Comparison of ENCODE assay signal across 21 cellular contexts in genomic region chr17:48623583-48623982, GRCh38. TPM values are rescaled to one million over a fixed set of nuclear protein-coding genes. Genes with fewer than 3 reads are reported as not detected.
DNase-seq lines count a peak whose midpoint lies in the region; ATAC-seq and TF ChIP-seq lines count a peak whose summit lies in the region.
"Had no signal": no experiment of that assay in that cellular context is flagged by ENCODE, and none has a peak within 500 bp of the region (broad histone marks: within the 10 kb centered on the region; RNA-seq: fewer than 3 reads in every experiment).

No MANE protein-coding gene starts in this region.

- no peaks in the 10 kb centered on the region for H3K9me2 ChIP-seq in GM23338 (ENCODE audit: insufficient read depth)

- H3K9me3 ChIP-seq in Panc1 (ENCODE audit: control insufficient read depth, insufficient read depth, low read depth, low read length) (no peaks in the 10 kb centered on the region), iPS-15b (ENCODE audit: control insufficient read depth, insufficient read depth, low read length) (no peaks in the 10 kb centered on the region)
- H3K9me3 ChIP-seq: BLaER1 treated with 17β-estradiol and CSF1 and Interleukin-3, amounts not matched to agents 10 nM and 100 nM; Peyer's patch had no signal

- no peak overlapping the region for H3K9ac ChIP-seq in iPS-15b (ENCODE audit: low read depth, low read length)
- H3K9ac ChIP-seq: BLaER1 treated with 17β-estradiol and CSF1 and Interleukin-3, amounts not matched to agents 10 nM and 100 nM; KMS-11 had no signal

- TF ChIP-seq CTCF in GM23338 (conservative IDR thresholded peaks at IDR 0.05; ENCODE audit: low read depth in 2 of 2) (no peak), Panc1 (IDR thresholded peaks at IDR 0.05) (no peak), neural crest cell (conservative IDR thresholded peaks at IDR 0.05) (no peak)

- peaks cover 27% of the 10 kb centered on the region for H3K4me1 ChIP-seq in GM23338 (ENCODE audit: insufficient read depth)
- H3K4me1 ChIP-seq in Panc1 (ENCODE audit: control insufficient read depth, insufficient read depth, low read length) = peaks cover 68% of the 10 kb centered on the region
- H3K4me1 ChIP-seq in iPS-15b (ENCODE audit: control insufficient read depth, insufficient read depth, low read length) = peaks cover 2% of the 10 kb centered on the region

- intact Hi-C loops in Panc1 (cut with micrococcal nuclease; ENCODE audit: unreplicated experiment) = no loop called here

- H3K4me2 ChIP-seq in GM23338 = no peak overlapping the region
- H3K4me2 ChIP-seq: BLaER1 treated with 17β-estradiol and CSF1 and Interleukin-3, amounts not matched to agents 10 nM and 100 nM; KMS-11 had no signal

- no peak for ATAC-seq in GM23338
- no peak for ATAC-seq in Panc1
- ATAC-seq in HG03521 (IDR thresholded peaks at IDR 0.05; ENCODE audit: unreplicated experiment) = no peak
- ATAC-seq: Right ventricle myocardium inferior had no signal

- no peak overlapping the region for H2AFZ ChIP-seq in GM23338

- H3K4me3 ChIP-seq in GM23338 (no peak overlapping the region), Panc1 (ENCODE audit: low read depth in 2 of 2, low read length in 2 of 2) (peak overlapping the region; percentile 78 to 93; a peak in 3 of 4 replicates), iPS-15b (ENCODE audit: low read depth, low read length) (peak overlapping the region; percentile 27)
- H3K4me3 ChIP-seq: BLaER1 treated with 17β-estradiol and CSF1 and Interleukin-3, amounts not matched to agents 10 nM and 100 nM had no signal

- H3K79me2 ChIP-seq in GM23338 (replicated peaks; ENCODE audit: insufficient read depth) = no peaks in the 10 kb centered on the region

- H3K36me3 ChIP-seq in GM23338 (ENCODE audit: insufficient read depth) (no peaks in the 10 kb centered on the region), Panc1 (ENCODE audit: control insufficient read depth, insufficient read depth, low read length) (no peaks in the 10 kb centered on the region), iPS-15b (ENCODE audit: control insufficient read depth, insufficient read depth, low read length) (no peaks in the 10 kb centered on the region)
- H3K36me3 ChIP-seq: BLaER1 treated with 17β-estradiol and CSF1 and Interleukin-3, amounts not matched to agents 10 nM and 100 nM; Peyer's patch had no signal

- H3K27ac Mint-ChIP-seq in GM23338 = no peak overlapping the region
- peak overlapping the region; percentile 85 for H3K27ac Mint-ChIP-seq in neural crest cell (ENCODE audit: unreplicated experiment)

- H3K4me1 Mint-ChIP-seq in GM23338 (peaks cover 21% of the 10 kb centered on the region), neural crest cell (peaks cover 6% of the 10 kb centered on the region)

- POLR2A ChIA-PET in Panc1 (lab: Charles Lee) = interaction anchor here (0.6 to 1.0 kb wide), 2 partner anchors 36 to 269 kb away, joined by 3 read pairs; partner anchors contain the start of gene ATP5MC1

- no peak overlapping the region for H3K4me3 Mint-ChIP-seq in GM23338
- H3K4me3 Mint-ChIP-seq in neural crest cell = peak overlapping the region; percentile 86

- peaks cover 45% of the 10 kb centered on the region for H3F3A ChIP-seq in GM23338 (replicated peaks; ENCODE audit: low read depth)

- CTCF ChIA-PET in Panc1 (lab: Charles Lee) = interaction anchor here (0.5 to 1.5 kb wide), 2 partner anchors 13 to 44 kb away, joined by 3 to 4 read pairs; no protein-coding TSS in a partner anchor

- peaks cover 97% of the 10 kb centered on the region for H3K27me3 Mint-ChIP-seq in GM23338 (ENCODE audit: insufficient read depth, low read depth, poor library complexity)
- H3K27me3 Mint-ChIP-seq in neural crest cell (ENCODE audit: low read depth) = peaks cover 99% of the 10 kb centered on the region

- DNase-seq in GM23338 (ENCODE audit: low spot score) (no peak), Panc1 (ENCODE audit: low read depth, low spot score) (no peak), neural crest cell (ENCODE audit: low read depth, low spot score) (no peak), cerebellar nuclear complex (lab: John Stamatoyannopoulos, UW) (no peak), GF-D8 (lab: John Stamatoyannopoulos, UW) (no peak)
- no peak for DNase-seq in activated CD8-positive, alpha-beta memory T cell treated with anti-CD3 and anti-CD28 coated beads for 24 hours
- DNase-seq: DMS 273 treated with DMSO at 0.1 percent for 48 hours, GDM1, NCI-H1048, NCI-H146, NCI-H2081 treated with DMSO at 0.1 percent for 48 hours, NCI-H226, NCI-H524 treated with DMSO at 0.1 percent for 48 hours, Peyer's patch had no signal

- H3K27me3 ChIP-seq in GM23338 (ENCODE audit: insufficient read depth) (peaks cover 100% of the 10 kb centered on the region), Panc1 (ENCODE audit: control insufficient read depth, insufficient read depth, low read length) (no peaks in the 10 kb centered on the region), iPS-15b (ENCODE audit: control insufficient read depth, insufficient read depth, low read length) (peaks cover 100% of the 10 kb centered on the region)

- H3K36me3 Mint-ChIP-seq in GM23338 (ENCODE audit: low read depth) (peaks cover 3% of the 10 kb centered on the region; the same call in 2 of the 3 replicates), neural crest cell (ENCODE audit: low read depth) (peaks cover 11% of the 10 kb centered on the region)

- in situ Hi-C loops in Panc1 (cut with HindIII; ENCODE audit: low pct_unique_long_range_greater_than_20kb, low sequenced_read_pairs) = no loop called here

- BruUV-seq in Panc1 (replicated peaks; lab: Mats Ljungman, UMichigan) = no TSS peak

- H4K20me1 ChIP-seq in GM23338 (replicated peaks; ENCODE audit: insufficient read depth) = peaks cover 52% of the 10 kb centered on the region

- H3K27ac ChIP-seq in GM23338 (ENCODE audit: low read depth) (no peak overlapping the region), Panc1 (ENCODE audit: low read length) (peak overlapping the region; percentile 95)
- H3K27ac ChIP-seq: BLaER1 treated with 17β-estradiol and CSF1 and Interleukin-3, amounts not matched to agents 10 nM and 100 nM; HL-60; KMS-11 had no signal

- H3K9me3 Mint-ChIP-seq in GM23338 (peaks cover 4% of the 10 kb centered on the region; the same call in 2 of the 3 replicates), neural crest cell (no peaks in the 10 kb centered on the region)

TF ChIP-seq in GM23338, 12 proteins besides CTCF, POLR2A, EP300 and RAD21 (continues in another document):
- TF ChIP-seq, protein P1, sequence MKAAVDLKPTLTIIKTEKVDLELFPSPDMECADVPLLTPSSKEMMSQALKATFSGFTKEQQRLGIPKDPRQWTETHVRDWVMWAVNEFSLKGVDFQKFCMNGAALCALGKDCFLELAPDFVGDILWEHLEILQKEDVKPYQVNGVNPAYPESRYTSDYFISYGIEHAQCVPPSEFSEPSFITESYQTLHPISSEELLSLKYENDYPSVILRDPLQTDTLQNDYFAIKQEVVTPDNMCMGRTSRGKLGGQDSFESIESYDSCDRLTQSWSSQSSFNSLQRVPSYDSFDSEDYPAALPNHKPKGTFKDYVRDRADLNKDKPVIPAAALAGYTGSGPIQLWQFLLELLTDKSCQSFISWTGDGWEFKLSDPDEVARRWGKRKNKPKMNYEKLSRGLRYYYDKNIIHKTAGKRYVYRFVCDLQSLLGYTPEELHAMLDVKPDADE (IDR thresholded peaks at IDR 0.05) = no peak

RNA-seq across cellular contexts. Expression of gene HOXB9, which starts 2.6 kb away (rescaled TPM):
- total RNA-seq in GM23338 (2014; rRNA removed; shearing (Covaris generic)) = not detected in 2 replicates
- polyA plus RNA-seq in GM23338 (2016; fragmentation: Nextera tagmentation; extraction: Ambion mirVana) = not detected in 2 replicates
- total RNA-seq in Panc1 (2021; ENCODE audit: unreplicated experiment) = 65.9 TPM
- 83.0 TPM for polyA plus RNA-seq in Panc1 (2012; ENCODE audit: insufficient read length)
- total RNA-seq in neural crest cell = 84.1 and 89.8 TPM in 2 replicates
- total RNA-seq: Right ventricle myocardium inferior had no signal

RNA-seq across cellular contexts. Expression of gene HOXB8, which starts 8.5 kb away (rescaled TPM):
- total RNA-seq in GM23338 (2014; rRNA removed; shearing (Covaris generic)) = not detected in 2 replicates
- not detected in 2 replicates for polyA plus RNA-seq in GM23338 (2016; fragmentation: Nextera tagmentation; extraction: Ambion mirVana)
- total RNA-seq in Panc1 (2021; ENCODE audit: unreplicated experiment) (45.9 TPM), neural crest cell (19.7 and 22.9 TPM in 2 replicates)
- 47.8 TPM for polyA plus RNA-seq in Panc1 (2012; ENCODE audit: insufficient read length)
- total RNA-seq: MCF 10A, Right ventricle myocardium inferior had no signal

RNA-seq across cellular contexts. Expression of gene HOXB7, which starts 12.8 kb away (rescaled TPM):
- total RNA-seq in GM23338 (2014; rRNA removed; shearing (Covaris generic)) = not detected in 2 replicates
- polyA plus RNA-seq in GM23338 (2016; fragmentation: Nextera tagmentation; extraction: Ambion mirVana) = not detected in 2 replicates
- 44.0 TPM for total RNA-seq in Panc1 (2021; ENCODE audit: unreplicated experiment)
- polyA plus RNA-seq in Panc1 (2012; ENCODE audit: insufficient read length) = 36.5 TPM
- total RNA-seq in neural crest cell = 8.5 and 11.4 TPM in 2 replicates
- total RNA-seq: MCF 10A had no signal

RNA-seq across cellular contexts. Expression of gene HOXB6, which starts 18.8 kb away (rescaled TPM):
- not detected in 2 replicates for total RNA-seq in GM23338 (2014; rRNA removed; shearing (Covaris generic))
- not detected in 2 replicates for polyA plus RNA-seq in GM23338 (2016; fragmentation: Nextera tagmentation; extraction: Ambion mirVana)
- total RNA-seq in Panc1 (2021; ENCODE audit: unreplicated experiment) (196 TPM), neural crest cell (9.6 and 11.5 TPM in 2 replicates)
- polyA plus RNA-seq in Panc1 (2012; ENCODE audit: insufficient read length) = 167 TPM
- total RNA-seq: MCF 10A had no signal

RNA-seq across cellular contexts. Expression of gene HOXB5, which starts 30.0 kb away (rescaled TPM):
- not detected in 2 replicates for total RNA-seq in GM23338 (2014; rRNA removed; shearing (Covaris generic))
- not detected in 2 replicates for polyA plus RNA-seq in GM23338 (2016; fragmentation: Nextera tagmentation; extraction: Ambion mirVana)
- 67.2 TPM for total RNA-seq in Panc1 (2021; ENCODE audit: unreplicated experiment)
- polyA plus RNA-seq in Panc1 (2012; ENCODE audit: insufficient read length) = 64.4 TPM
- 2.3 and 2.6 TPM in 2 replicates for total RNA-seq in neural crest cell
- total RNA-seq: MCF 10A, Right ventricle myocardium inferior had no signal

Comparison
In these comparisons a context has a peak if more than half of its experiments do, and no peak if none do; other contexts are left out.
1. RNA of gene HOXB9, which starts 2.6 kb away (total RNA-seq): 84.1 to 89.8 TPM in neural crest cell and 65.9 TPM in Panc1 (single experiment); not detected in GM23338; every median in the first group is over 10 times any median in the second.
2. RNA of gene HOXB8, which starts 8.5 kb away (total RNA-seq): 45.9 TPM in Panc1 (single experiment) and 19.7 to 22.9 TPM in neural crest cell; not detected in GM23338; every median in the first group is over 10 times any median in the second.